In the genomic region with DNA sequence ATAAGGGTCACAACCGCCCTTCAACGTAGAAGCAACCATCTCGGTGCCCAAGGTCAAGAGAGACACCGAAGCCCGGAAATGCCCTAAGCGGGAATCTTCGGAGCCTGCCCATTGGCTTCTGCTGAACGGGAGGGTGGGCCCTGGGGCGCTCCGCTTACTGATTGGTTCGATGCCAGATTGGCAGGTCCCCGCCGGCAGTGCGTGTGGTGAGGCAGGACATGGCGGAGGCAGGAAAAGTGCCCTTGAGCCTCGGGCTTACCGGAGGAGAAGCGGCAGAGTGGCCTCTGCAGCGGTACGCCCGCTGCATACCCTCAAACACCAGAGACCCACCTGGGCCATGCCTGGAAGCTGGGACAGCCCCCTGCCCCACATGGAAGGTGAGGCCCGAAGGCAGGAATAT, we compare ENCODE assay signal across 1 cellular context.
TF ChIP-seq lines count a peak whose summit lies in the region.

A gene with protein sequence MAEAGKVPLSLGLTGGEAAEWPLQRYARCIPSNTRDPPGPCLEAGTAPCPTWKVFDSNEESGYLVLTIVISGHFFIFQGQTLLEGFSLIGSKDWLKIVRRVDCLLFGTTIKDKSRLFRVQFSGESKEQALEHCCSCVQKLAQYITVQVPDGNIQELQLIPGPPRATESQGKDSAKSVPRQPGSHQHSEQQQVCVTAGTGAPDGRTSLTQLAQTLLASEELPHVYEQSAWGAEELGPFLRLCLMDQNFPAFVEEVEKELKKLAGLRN (plus strand): TSS at position 197 of the 400 bp plus-strand sequence. CDS start 22 bp downstream, at position 219.

TF ChIP-seq in K562, 482 proteins besides CTCF, POLR2A, EP300 and RAD21 (continued from another document):
- TF ChIP-seq, protein P1, sequence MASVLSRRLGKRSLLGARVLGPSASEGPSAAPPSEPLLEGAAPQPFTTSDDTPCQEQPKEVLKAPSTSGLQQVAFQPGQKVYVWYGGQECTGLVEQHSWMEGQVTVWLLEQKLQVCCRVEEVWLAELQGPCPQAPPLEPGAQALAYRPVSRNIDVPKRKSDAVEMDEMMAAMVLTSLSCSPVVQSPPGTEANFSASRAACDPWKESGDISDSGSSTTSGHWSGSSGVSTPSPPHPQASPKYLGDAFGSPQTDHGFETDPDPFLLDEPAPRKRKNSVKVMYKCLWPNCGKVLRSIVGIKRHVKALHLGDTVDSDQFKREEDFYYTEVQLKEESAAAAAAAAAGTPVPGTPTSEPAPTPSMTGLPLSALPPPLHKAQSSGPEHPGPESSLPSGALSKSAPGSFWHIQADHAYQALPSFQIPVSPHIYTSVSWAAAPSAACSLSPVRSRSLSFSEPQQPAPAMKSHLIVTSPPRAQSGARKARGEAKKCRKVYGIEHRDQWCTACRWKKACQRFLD (CRISPR knock-in tag; IDR thresholded peaks at IDR 0.05) = no peak
- TF ChIP-seq CBX5 (IDR thresholded peaks at IDR 0.05; ENCODE audit: borderline replicate concordance, low read depth) (no peak), ETS2 (tag; IDR thresholded peaks at IDR 0.05; ENCODE audit: borderline replicate concordance, poor library complexity, severe bottlenecking) (no peak), ZNF695 (CRISPR knock-in tag; IDR thresholded peaks at IDR 0.05) (no peak), SMARCA4 (IDR thresholded peaks at IDR 0.05) (no peak), ASH1L (IDR thresholded peaks at IDR 0.05; ENCODE audit: borderline replicate concordance, low read depth, partially characterized antibody) (no peak), RBM22 (IDR thresholded peaks at IDR 0.05; ENCODE audit: low read depth, low read length, poor library complexity, severe bottlenecking) (no peak), RBM34 (IDR thresholded peaks at IDR 0.05; ENCODE audit: borderline replicate concordance, insufficient read depth, low read length) (no peak), ATF7 (IDR thresholded peaks at IDR 0.05) (no peak), ZNF830 (CRISPR knock-in tag; IDR thresholded peaks at IDR 0.05) (no peak)
- TF ChIP-seq, protein P2, sequence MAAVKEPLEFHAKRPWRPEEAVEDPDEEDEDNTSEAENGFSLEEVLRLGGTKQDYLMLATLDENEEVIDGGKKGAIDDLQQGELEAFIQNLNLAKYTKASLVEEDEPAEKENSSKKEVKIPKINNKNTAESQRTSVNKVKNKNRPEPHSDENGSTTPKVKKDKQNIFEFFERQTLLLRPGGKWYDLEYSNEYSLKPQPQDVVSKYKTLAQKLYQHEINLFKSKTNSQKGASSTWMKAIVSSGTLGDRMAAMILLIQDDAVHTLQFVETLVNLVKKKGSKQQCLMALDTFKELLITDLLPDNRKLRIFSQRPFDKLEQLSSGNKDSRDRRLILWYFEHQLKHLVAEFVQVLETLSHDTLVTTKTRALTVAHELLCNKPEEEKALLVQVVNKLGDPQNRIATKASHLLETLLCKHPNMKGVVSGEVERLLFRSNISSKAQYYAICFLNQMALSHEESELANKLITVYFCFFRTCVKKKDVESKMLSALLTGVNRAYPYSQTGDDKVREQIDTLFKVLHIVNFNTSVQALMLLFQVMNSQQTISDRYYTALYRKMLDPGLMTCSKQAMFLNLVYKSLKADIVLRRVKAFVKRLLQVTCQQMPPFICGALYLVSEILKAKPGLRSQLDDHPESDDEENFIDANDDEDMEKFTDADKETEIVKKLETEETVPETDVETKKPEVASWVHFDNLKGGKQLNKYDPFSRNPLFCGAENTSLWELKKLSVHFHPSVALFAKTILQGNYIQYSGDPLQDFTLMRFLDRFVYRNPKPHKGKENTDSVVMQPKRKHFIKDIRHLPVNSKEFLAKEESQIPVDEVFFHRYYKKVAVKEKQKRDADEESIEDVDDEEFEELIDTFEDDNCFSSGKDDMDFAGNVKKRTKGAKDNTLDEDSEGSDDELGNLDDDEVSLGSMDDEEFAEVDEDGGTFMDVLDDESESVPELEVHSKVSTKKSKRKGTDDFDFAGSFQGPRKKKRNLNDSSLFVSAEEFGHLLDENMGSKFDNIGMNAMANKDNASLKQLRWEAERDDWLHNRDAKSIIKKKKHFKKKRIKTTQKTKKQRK (IDR thresholded peaks at IDR 0.05; ENCODE audit: borderline replicate concordance, low read depth, low read length) = no peak
- TF ChIP-seq, protein P3, sequence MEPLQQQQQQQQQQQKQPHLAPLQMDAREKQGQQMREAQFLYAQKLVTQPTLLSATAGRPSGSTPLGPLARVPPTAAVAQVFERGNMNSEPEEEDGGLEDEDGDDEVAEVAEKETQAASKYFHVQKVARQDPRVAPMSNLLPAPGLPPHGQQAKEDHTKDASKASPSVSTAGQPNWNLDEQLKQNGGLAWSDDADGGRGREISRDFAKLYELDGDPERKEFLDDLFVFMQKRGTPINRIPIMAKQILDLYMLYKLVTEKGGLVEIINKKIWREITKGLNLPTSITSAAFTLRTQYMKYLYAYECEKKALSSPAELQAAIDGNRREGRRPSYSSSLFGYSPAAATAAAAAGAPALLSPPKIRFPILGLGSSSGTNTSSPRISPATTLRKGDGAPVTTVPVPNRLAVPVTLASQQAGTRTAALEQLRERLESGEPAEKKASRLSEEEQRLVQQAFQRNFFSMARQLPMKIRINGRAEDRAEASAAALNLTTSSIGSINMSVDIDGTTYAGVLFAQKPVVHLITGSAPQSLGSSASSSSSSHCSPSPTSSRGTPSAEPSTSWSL (CRISPR knock-in tag; IDR thresholded peaks at IDR 0.05; ENCODE audit: borderline replicate concordance) = no peak
- TF ChIP-seq, protein P4, sequence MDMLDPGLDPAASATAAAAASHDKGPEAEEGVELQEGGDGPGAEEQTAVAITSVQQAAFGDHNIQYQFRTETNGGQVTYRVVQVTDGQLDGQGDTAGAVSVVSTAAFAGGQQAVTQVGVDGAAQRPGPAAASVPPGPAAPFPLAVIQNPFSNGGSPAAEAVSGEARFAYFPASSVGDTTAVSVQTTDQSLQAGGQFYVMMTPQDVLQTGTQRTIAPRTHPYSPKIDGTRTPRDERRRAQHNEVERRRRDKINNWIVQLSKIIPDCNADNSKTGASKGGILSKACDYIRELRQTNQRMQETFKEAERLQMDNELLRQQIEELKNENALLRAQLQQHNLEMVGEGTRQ (CRISPR knock-in tag; IDR thresholded peaks at IDR 0.05) = no peak
- TF ChIP-seq, protein P5, sequence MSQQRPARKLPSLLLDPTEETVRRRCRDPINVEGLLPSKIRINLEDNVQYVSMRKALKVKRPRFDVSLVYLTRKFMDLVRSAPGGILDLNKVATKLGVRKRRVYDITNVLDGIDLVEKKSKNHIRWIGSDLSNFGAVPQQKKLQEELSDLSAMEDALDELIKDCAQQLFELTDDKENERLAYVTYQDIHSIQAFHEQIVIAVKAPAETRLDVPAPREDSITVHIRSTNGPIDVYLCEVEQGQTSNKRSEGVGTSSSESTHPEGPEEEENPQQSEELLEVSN (IDR thresholded peaks at IDR 0.05; ENCODE audit: borderline replicate concordance in 1 of 2, extremely low read depth in 1 of 2, insufficient read depth in 1 of 2, insufficient read length in 1 of 2, low read depth in 1 of 2, low read length in 1 of 2, poor library complexity in 1 of 2, severe bottlenecking in 1 of 2) = peak in 1 of 2 experiments; percentile 42
- TF ChIP-seq, protein P6, sequence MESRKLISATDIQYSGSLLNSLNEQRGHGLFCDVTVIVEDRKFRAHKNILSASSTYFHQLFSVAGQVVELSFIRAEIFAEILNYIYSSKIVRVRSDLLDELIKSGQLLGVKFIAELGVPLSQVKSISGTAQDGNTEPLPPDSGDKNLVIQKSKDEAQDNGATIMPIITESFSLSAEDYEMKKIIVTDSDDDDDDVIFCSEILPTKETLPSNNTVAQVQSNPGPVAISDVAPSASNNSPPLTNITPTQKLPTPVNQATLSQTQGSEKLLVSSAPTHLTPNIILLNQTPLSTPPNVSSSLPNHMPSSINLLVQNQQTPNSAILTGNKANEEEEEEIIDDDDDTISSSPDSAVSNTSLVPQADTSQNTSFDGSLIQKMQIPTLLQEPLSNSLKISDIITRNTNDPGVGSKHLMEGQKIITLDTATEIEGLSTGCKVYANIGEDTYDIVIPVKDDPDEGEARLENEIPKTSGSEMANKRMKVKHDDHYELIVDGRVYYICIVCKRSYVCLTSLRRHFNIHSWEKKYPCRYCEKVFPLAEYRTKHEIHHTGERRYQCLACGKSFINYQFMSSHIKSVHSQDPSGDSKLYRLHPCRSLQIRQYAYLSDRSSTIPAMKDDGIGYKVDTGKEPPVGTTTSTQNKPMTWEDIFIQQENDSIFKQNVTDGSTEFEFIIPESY (CRISPR knock-in tag; IDR thresholded peaks at IDR 0.05) = no peak
- TF ChIP-seq, protein P7, sequence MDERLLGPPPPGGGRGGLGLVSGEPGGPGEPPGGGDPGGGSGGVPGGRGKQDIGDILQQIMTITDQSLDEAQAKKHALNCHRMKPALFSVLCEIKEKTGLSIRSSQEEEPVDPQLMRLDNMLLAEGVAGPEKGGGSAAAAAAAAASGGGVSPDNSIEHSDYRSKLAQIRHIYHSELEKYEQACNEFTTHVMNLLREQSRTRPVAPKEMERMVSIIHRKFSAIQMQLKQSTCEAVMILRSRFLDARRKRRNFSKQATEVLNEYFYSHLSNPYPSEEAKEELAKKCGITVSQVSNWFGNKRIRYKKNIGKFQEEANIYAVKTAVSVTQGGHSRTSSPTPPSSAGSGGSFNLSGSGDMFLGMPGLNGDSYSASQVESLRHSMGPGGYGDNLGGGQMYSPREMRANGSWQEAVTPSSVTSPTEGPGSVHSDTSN (CRISPR knock-in tag; IDR thresholded peaks at IDR 0.05; ENCODE audit: low read depth) = no peak
- TF ChIP-seq, protein P7 (tag; conservative IDR thresholded peaks at IDR 0.05; ENCODE audit: low read depth) = 0 out of 2 replicates have a peak, but pooled peaks have one; percentile 8
- TF ChIP-seq, protein P8, sequence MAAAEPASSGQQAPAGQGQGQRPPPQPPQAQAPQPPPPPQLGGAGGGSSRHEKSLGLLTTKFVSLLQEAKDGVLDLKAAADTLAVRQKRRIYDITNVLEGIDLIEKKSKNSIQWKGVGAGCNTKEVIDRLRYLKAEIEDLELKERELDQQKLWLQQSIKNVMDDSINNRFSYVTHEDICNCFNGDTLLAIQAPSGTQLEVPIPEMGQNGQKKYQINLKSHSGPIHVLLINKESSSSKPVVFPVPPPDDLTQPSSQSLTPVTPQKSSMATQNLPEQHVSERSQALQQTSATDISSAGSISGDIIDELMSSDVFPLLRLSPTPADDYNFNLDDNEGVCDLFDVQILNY (CRISPR knock-in tag; IDR thresholded peaks at IDR 0.05) = no peak
- TF ChIP-seq, protein P9, sequence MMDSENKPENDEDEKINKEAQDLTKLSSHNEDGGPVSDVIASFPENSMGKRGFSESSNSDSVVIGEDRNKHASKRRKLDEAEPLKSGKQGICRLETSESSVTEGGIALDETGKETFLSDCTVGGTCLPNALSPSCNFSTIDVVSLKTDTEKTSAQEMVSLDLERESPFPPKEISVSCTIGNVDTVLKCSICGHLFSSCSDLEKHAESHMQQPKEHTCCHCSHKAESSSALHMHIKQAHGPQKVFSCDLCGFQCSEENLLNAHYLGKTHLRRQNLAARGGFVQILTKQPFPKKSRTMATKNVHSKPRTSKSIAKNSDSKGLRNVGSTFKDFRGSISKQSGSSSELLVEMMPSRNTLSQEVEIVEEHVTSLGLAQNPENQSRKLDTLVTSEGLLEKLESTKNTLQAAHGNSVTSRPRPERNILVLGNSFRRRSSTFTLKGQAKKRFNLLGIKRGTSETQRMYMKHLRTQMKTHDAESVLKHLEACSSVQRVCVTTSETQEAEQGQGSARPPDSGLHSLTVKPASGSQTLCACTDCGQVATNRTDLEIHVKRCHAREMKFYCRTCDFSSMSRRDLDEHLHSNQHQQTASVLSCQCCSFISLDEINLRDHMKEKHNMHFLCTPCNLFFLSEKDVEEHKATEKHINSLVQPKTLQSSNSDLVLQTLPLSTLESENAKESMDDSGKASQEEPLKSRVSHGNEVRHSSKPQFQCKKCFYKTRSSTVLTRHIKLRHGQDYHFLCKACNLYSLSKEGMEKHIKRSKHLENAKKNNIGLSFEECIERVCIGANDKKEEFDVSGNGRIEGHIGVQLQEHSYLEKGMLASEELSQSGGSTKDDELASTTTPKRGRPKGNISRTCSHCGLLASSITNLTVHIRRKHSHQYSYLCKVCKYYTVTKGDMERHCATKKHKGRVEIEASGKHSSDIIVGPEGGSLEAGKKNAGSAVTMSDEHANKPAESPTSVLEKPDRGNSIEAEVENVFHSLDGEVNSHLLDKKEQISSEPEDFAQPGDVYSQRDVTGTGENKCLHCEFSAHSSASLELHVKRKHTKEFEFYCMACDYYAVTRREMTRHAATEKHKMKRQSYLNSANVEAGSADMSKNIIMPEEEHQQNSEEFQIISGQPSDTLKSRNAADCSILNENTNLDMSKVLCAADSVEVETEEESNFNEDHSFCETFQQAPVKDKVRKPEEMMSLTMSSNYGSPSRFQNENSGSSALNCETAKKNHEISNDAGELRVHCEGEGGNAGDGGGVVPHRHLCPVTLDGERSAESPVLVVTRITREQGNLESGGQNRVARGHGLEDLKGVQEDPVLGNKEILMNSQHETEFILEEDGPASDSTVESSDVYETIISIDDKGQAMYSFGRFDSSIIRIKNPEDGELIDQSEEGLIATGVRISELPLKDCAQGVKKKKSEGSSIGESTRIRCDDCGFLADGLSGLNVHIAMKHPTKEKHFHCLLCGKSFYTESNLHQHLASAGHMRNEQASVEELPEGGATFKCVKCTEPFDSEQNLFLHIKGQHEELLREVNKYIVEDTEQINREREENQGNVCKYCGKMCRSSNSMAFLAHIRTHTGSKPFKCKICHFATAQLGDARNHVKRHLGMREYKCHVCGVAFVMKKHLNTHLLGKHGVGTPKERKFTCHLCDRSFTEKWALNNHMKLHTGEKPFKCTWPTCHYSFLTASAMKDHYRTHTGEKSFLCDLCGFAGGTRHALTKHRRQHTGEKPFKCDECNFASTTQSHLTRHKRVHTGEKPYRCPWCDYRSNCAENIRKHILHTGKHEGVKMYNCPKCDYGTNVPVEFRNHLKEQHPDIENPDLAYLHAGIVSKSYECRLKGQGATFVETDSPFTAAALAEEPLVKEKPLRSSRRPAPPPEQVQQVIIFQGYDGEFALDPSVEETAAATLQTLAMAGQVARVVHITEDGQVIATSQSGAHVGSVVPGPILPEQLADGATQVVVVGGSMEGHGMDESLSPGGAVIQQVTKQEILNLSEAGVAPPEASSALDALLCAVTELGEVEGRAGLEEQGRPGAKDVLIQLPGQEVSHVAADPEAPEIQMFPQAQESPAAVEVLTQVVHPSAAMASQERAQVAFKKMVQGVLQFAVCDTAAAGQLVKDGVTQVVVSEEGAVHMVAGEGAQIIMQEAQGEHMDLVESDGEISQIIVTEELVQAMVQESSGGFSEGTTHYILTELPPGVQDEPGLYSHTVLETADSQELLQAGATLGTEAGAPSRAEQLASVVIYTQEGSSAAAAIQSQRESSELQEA (IDR thresholded peaks at IDR 0.05; ENCODE audit: low read depth) = no peak
